1 cellular context compared by ENCODE assay signal in the genomic region with DNA sequence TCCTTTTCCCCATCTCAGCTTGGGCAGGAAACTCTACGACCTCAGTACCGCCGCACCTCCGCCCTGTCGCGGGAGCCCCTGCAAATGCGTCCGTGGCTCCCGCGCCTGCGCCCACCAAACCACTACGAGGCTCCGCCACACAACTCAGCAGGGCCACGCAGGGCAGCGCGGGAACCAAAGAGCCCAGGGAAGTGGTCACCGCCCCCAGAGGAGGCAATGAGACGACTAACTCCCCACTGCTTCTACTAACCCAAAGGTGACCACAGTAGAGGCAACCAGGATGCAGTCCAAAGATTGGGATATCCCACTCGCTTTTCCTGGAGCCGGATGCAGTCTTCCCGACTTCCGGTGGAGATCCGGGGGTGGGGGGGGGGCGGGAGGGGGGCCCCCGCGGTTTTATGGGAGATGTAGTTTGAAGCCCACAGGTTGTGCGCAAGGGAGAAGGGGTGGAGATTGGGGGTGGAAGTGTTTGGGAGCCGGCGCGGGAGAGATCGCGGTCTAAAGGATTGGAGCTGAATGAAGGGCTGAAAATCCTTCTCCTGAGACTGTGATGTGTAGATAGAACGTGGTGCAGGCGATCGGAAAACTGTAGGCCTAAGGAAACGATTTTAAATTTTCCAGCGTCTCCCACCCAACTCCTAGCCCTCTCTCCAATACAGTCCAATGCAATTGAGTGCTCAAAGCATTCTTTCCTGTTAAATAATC.
TF ChIP-seq lines count a peak whose summit lies in the region.

A gene (minus strand): TSS at position 337 of the 705 bp plus-strand sequence. CDS start 2,541 bp downstream, outside the sequence.

TF ChIP-seq in A549, 52 proteins besides CTCF, POLR2A, EP300 and RAD21 (continued from another document):
- TF ChIP-seq, protein P1, sequence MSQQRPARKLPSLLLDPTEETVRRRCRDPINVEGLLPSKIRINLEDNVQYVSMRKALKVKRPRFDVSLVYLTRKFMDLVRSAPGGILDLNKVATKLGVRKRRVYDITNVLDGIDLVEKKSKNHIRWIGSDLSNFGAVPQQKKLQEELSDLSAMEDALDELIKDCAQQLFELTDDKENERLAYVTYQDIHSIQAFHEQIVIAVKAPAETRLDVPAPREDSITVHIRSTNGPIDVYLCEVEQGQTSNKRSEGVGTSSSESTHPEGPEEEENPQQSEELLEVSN (IDR thresholded peaks at IDR 0.05; ENCODE audit: borderline replicate concordance, low read depth) = no peak
- TF ChIP-seq, protein P2, sequence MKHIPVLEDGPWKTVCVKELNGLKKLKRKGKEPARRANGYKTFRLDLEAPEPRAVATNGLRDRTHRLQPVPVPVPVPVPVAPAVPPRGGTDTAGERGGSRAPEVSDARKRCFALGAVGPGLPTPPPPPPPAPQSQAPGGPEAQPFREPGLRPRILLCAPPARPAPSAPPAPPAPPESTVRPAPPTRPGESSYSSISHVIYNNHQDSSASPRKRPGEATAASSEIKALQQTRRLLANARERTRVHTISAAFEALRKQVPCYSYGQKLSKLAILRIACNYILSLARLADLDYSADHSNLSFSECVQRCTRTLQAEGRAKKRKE (CRISPR knock-in tag; IDR thresholded peaks at IDR 0.05; ENCODE audit: low read depth) = no peak
- no peak for TF ChIP-seq MAFK (IDR thresholded peaks at IDR 0.05; ENCODE audit: partially characterized antibody)
